Comparison of ENCODE assay signal across 1 cellular context in the genomic region with DNA sequence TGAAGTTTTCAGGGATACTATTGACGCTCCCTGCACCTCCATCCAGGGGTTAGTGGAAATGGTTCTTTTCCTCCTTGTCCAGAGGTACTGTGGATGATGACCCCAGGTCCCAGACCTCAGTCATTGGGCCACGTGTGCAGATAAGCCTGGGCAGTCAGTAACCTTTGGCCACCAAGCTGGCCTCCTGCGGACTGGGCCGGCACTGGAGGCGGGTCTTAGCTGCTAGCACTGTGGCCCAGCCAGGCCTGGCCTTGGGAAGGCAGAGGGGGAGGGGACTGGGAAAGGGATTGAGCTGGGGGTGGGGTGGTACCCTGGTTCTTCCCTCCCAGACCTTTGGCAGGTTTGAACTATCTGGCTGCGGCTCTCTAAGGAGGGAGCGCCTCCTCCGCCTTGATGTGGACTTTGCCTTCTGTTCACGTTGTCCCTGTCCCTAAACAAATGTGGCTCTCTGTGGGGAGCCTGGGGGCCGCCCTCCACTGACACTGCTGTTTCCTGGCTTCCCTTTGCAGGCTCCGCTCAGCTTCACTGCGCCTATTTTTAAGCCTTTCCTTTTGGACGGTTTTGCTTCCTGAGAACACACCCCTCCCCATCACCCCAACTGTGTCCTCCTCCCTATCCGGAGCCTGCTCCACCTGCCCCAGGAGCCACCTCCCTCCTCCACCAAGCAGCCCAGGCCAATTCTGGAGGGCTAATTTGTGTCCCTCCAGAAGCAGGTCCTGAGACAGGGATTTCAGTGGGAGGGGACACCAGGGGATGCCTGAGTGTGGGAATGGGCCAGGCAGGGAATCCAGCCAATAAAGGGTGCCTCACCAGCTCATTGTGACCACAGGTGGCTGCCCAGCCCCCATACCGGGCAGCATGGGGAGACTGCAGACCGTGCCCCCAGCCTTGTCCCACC.
TF ChIP-seq lines count a peak whose summit lies in the region.

No MANE protein-coding gene starts in this region.

TF ChIP-seq in HepG2, 621 proteins besides CTCF, POLR2A, EP300 and RAD21 (continued from another document and continues in another):
- TF ChIP-seq, protein P1, sequence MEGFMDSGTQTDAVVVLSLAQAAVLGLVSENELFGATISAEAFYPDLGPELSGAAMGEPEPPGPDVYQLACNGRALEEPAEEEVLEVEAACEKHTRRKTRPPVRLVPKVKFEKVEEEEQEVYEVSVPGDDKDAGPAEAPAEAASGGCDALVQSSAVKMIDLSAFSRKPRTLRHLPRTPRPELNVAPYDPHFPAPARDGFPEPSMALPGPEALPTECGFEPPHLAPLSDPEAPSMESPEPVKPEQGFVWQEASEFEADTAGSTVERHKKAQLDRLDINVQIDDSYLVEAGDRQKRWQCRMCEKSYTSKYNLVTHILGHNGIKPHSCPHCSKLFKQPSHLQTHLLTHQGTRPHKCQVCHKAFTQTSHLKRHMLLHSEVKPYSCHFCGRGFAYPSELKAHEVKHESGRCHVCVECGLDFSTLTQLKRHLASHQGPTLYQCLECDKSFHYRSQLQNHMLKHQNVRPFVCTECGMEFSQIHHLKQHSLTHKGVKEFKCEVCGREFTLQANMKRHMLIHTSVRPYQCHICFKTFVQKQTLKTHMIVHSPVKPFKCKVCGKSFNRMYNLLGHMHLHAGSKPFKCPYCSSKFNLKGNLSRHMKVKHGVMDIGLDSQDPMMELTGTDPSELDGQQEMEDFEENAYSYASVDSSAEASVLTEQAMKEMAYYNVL (CRISPR knock-in tag; IDR thresholded peaks at IDR 0.05; ENCODE audit: borderline replicate concordance), result peak; percentile 78
- TF ChIP-seq SP5 (CRISPR knock-in tag; IDR thresholded peaks at IDR 0.05; ENCODE audit: borderline replicate concordance, low read depth), result peak; percentile 98
- TF ChIP-seq ONECUT2 (CRISPR knock-in tag; IDR thresholded peaks at IDR 0.05), result 0 out of 2 replicates have a peak, but pooled peaks have one; percentile 41
- TF ChIP-seq ZNF570 (CRISPR knock-in tag; IDR thresholded peaks at IDR 0.05; ENCODE audit: borderline replicate concordance), result 0 out of 2 replicates have a peak, but pooled peaks have one; percentile 7
- TF ChIP-seq ZNF441 (CRISPR knock-in tag; IDR thresholded peaks at IDR 0.05; ENCODE audit: borderline replicate concordance), result peak; percentile 50; the same call in 1 of the 2 replicates
- TF ChIP-seq, protein P2, sequence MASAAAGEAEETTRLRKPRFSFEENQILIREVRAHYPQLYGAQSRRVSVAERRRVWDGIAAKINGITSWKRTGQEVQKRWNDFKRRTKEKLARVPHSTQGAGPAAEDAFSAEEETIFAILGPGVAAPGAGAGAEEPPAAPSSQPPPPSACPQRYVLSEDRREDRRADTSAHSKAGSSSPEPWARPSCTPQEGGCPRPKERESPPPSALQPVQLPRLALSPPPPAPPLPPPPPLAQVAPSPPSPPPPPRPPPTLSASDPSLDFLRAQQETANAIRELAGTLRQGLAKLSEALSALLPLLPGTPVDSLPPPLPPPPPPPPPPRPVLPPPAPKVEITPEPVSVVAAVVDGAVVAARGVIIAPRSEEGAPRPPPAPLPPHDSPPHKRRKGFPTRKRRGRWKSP (CRISPR knock-in tag; IDR thresholded peaks at IDR 0.05), result no peak
- peak; percentile 92; the same call in 1 of the 2 replicates for TF ChIP-seq SALL2 (CRISPR knock-in tag; IDR thresholded peaks at IDR 0.05)
- TF ChIP-seq SYNCRIP (IDR thresholded peaks at IDR 0.05; ENCODE audit: insufficient read depth, low read depth, low read length), result no peak
- TF ChIP-seq, protein P3, sequence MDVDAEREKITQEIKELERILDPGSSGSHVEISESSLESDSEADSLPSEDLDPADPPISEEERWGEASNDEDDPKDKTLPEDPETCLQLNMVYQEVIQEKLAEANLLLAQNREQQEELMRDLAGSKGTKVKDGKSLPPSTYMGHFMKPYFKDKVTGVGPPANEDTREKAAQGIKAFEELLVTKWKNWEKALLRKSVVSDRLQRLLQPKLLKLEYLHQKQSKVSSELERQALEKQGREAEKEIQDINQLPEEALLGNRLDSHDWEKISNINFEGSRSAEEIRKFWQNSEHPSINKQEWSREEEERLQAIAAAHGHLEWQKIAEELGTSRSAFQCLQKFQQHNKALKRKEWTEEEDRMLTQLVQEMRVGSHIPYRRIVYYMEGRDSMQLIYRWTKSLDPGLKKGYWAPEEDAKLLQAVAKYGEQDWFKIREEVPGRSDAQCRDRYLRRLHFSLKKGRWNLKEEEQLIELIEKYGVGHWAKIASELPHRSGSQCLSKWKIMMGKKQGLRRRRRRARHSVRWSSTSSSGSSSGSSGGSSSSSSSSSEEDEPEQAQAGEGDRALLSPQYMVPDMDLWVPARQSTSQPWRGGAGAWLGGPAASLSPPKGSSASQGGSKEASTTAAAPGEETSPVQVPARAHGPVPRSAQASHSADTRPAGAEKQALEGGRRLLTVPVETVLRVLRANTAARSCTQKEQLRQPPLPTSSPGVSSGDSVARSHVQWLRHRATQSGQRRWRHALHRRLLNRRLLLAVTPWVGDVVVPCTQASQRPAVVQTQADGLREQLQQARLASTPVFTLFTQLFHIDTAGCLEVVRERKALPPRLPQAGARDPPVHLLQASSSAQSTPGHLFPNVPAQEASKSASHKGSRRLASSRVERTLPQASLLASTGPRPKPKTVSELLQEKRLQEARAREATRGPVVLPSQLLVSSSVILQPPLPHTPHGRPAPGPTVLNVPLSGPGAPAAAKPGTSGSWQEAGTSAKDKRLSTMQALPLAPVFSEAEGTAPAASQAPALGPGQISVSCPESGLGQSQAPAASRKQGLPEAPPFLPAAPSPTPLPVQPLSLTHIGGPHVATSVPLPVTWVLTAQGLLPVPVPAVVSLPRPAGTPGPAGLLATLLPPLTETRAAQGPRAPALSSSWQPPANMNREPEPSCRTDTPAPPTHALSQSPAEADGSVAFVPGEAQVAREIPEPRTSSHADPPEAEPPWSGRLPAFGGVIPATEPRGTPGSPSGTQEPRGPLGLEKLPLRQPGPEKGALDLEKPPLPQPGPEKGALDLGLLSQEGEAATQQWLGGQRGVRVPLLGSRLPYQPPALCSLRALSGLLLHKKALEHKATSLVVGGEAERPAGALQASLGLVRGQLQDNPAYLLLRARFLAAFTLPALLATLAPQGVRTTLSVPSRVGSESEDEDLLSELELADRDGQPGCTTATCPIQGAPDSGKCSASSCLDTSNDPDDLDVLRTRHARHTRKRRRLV (CRISPR knock-in tag; IDR thresholded peaks at IDR 0.05), result peak; percentile 1; the same call in 1 of the 2 replicates
- TF ChIP-seq BHLHE40 (IDR thresholded peaks at IDR 0.05; ENCODE audit: low read length), result peak; percentile 41
- peak; percentile 50; the same call in 1 of the 2 replicates for TF ChIP-seq ZNF543 (CRISPR knock-in tag; IDR thresholded peaks at IDR 0.05)
- TF ChIP-seq ZSCAN5A (CRISPR knock-in tag; IDR thresholded peaks at IDR 0.05; ENCODE audit: borderline replicate concordance), result peak; percentile 79
- peak; percentile 89; the same call in 1 of the 2 replicates for TF ChIP-seq ZXDC (CRISPR knock-in tag; IDR thresholded peaks at IDR 0.05)
- no peak for TF ChIP-seq TEAD2 (CRISPR knock-in tag; IDR thresholded peaks at IDR 0.05)
- TF ChIP-seq ZBTB20 (CRISPR knock-in tag; IDR thresholded peaks at IDR 0.05; ENCODE audit: borderline replicate concordance, low read depth), result peak; percentile 93; the same call in 1 of the 2 replicates
- TF ChIP-seq ZFP36L2 (CRISPR knock-in tag; IDR thresholded peaks at IDR 0.05), result no peak
- TF ChIP-seq HMGA1 (CRISPR knock-in tag; conservative IDR thresholded peaks at IDR 0.05), result no peak
- TF ChIP-seq ZSCAN31 (CRISPR knock-in tag; IDR thresholded peaks at IDR 0.05; ENCODE audit: low read depth), result no peak
- TF ChIP-seq CHD2 (IDR thresholded peaks at IDR 0.05; ENCODE audit: low read depth, low read length), result peak; percentile 85
- TF ChIP-seq DZIP1 (CRISPR knock-in tag; IDR thresholded peaks at IDR 0.05), result no peak
- TF ChIP-seq FOXO1 (CRISPR knock-in tag; IDR thresholded peaks at IDR 0.05), result peak; percentile 83
- no peak for TF ChIP-seq PLRG1 (conservative IDR thresholded peaks at IDR 0.05)
- TF ChIP-seq ZNF614 (CRISPR knock-in tag; IDR thresholded peaks at IDR 0.05; ENCODE audit: borderline replicate concordance), result peak; percentile 79
- TF ChIP-seq PPARG (CRISPR knock-in tag; conservative IDR thresholded peaks at IDR 0.05), result peak; percentile 95
- peak; percentile 74 for TF ChIP-seq ZNF691 (CRISPR knock-in tag; IDR thresholded peaks at IDR 0.05; ENCODE audit: borderline replicate concordance, low read depth)
- TF ChIP-seq KAT8 (CRISPR knock-in tag; IDR thresholded peaks at IDR 0.05), result peak; percentile 87
- TF ChIP-seq MTA1 (CRISPR knock-in tag; IDR thresholded peaks at IDR 0.05; ENCODE audit: borderline replicate concordance), result peak; percentile 99
- 0 out of 2 replicates have a peak, but pooled peaks have one; percentile 7 for TF ChIP-seq ZNF33B (CRISPR knock-in tag; IDR thresholded peaks at IDR 0.05)
- peak; percentile 43; the same call in 1 of the 2 replicates for TF ChIP-seq SP2 (CRISPR knock-in tag; IDR thresholded peaks at IDR 0.05)
- no peak for TF ChIP-seq TCF7L2 (IDR thresholded peaks at IDR 0.05; ENCODE audit: low read depth, low read length)
- no peak for TF ChIP-seq ZFP36L1 (CRISPR knock-in tag; IDR thresholded peaks at IDR 0.05)
- 0 out of 2 replicates have a peak, but pooled peaks have one; percentile 31 for TF ChIP-seq NR1H2 (CRISPR knock-in tag; IDR thresholded peaks at IDR 0.05; ENCODE audit: borderline replicate concordance, low read depth)
- no peak for TF ChIP-seq ZNF780A (CRISPR knock-in tag; IDR thresholded peaks at IDR 0.05)
- TF ChIP-seq TEF (CRISPR knock-in tag; IDR thresholded peaks at IDR 0.05), result no peak
